Comparison of ENCODE assay signal across 1 cellular context in genomic region chr7:114630186-114630824, GRCh38.
TF ChIP-seq lines count a peak whose summit lies in the region.

No MANE protein-coding gene starts in this region.

TF ChIP-seq in GM12878, 131 proteins besides CTCF, POLR2A, EP300 and RAD21 (continued from another document):
- TF ChIP-seq ZNF687 (IDR thresholded peaks at IDR 0.05) (0 out of 2 replicates have a peak, but pooled peaks have one; percentile 20), JUND (IDR thresholded peaks at IDR 0.05; ENCODE audit: low read depth, low read length) (no peak)
